In the genomic region with DNA sequence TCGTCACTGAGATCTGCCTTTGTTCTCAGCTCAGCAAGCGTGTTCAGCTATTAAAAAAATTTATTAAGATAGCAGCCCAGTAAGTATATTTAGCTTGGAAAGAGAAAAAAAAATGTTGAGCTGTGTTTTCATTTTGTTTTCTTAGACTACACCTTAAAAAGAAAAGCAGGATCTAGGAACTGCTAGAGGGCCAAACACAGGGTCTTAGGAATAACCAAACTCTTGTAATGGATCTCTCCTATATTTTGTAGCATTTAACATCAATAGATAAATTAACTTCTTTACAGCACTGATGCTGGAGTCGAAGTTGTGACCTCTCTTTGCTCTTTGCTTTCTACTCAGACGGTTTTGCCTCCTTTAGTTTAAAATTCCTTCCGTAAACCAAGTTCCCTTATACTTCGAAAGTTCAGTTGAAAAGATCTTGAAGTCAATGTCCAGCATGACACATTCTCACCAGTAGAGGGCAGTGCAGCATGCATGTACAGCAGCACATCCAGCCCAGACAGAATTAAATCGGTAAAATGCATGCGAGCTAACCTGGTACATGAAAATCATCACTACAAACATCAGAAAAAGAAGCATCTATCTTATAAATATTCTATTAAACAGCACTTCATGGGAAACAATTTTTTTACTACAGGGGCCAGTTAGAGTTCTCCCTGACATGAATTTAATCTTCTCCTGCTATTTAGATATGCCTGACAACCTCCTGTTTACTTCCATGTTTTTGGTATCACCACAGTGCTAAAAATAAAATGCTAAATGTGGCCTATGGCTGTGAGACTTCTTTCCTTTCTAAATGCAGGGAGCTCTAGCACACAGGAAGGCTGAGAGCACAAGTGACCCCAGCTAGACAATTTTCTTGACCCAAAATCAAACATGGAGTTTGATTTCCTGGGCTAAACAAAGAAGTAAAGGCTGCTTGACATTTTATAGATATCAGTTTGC, we compare ENCODE assay signal across 8 cellular contexts. TPM values are rescaled to one million over a fixed set of nuclear protein-coding genes. Genes with fewer than 3 reads are reported as not detected.
DNase-seq lines count a peak whose midpoint lies in the region; ATAC-seq and TF ChIP-seq lines count a peak whose summit lies in the region.

No MANE protein-coding gene starts in this region.

- peaks cover 0 to 4% (median 0%) of the 10 kb centered on the region in 4 donors for H3K4me1 Mint-ChIP-seq in CD4-positive, CD25-positive, alpha-beta regulatory T cell

- H3K27ac Mint-ChIP-seq in CD4-positive, CD25-positive, alpha-beta regulatory T cell = no peak overlapping the region

- intact Hi-C loops in sigmoid colon (cut with DNase I) = loop anchor here (1.0 to 10.0 kb wide), 4 partner anchors 47 to 420 kb away; a partner anchor contains a TSS

- H3K27me3 Mint-ChIP-seq in CD4-positive, CD25-positive, alpha-beta regulatory T cell = peaks cover 11% of the 10 kb centered on the region

- no peaks in the 10 kb centered on the region for H3K36me3 Mint-ChIP-seq in CD4-positive, CD25-positive, alpha-beta regulatory T cell

- TF ChIP-seq EP300 in sigmoid colon (IDR thresholded peaks at IDR 0.05) = no peak

- H3K9me3 ChIP-seq in CD4-positive, CD25-positive, alpha-beta regulatory T cell (ENCODE audit: control insufficient read depth in 2 of 2, low read length in 2 of 2) = no peaks in the 10 kb centered on the region
- H3K9me3 ChIP-seq in sigmoid colon = no peaks in the 10 kb centered on the region

- in situ Hi-C loops in astrocyte of the cerebellum (cut with HindIII; ENCODE audit: low sequenced_read_pairs) = no loop called here

- WGBS in sigmoid colon, 2 donors = 22 to 27% methylated on average over 8 of the region's 8 CpGs

- H3K36me3 ChIP-seq in CD4-positive, CD25-positive, alpha-beta regulatory T cell (ENCODE audit: control insufficient read depth, insufficient read depth, low read length) = no peaks in the 10 kb centered on the region
- no peaks in the 10 kb centered on the region for H3K36me3 ChIP-seq in sigmoid colon

- no peaks in the 10 kb centered on the region for H3K4me1 ChIP-seq in CD4-positive, CD25-positive, alpha-beta regulatory T cell (ENCODE audit: control insufficient read depth, insufficient read depth, low read length, poor library complexity, severe bottlenecking)
- H3K4me1 ChIP-seq in sigmoid colon = peaks cover 0 to 33% (median 25%) of the 10 kb centered on the region in 4 donors

- H3K4me3 Mint-ChIP-seq in CD4-positive, CD25-positive, alpha-beta regulatory T cell = no peak overlapping the region

- peak; percentile 50 to 86 (median 66) for DNase-seq in CD4-positive, CD25-positive, alpha-beta regulatory T cell
- peak; percentile 66 for DNase-seq in NCI-H2029 (lab: John Stamatoyannopoulos, UW)
- DNase-seq in T-helper 9 cell = peak; percentile 68
- peak; percentile 91 for DNase-seq in astrocyte of the cerebellum (ENCODE audit: low read depth)
- DNase-seq in hippocampal formation (lab: John Stamatoyannopoulos, UW) = peak; percentile 65 to 80
- DNase-seq in sigmoid colon = peak; percentile 94

- no peak overlapping the region for H3K4me3 ChIP-seq in CD4-positive, CD25-positive, alpha-beta regulatory T cell (ENCODE audit: low read depth, low read length)
- no peak overlapping the region for H3K4me3 ChIP-seq in astrocyte of the cerebellum (ENCODE audit: low read depth, low read length)
- H3K4me3 ChIP-seq in sigmoid colon = peak overlapping the region in 1 of 4 donors; percentile 4

- ATAC-seq in CD4-positive, CD25-positive, alpha-beta regulatory T cell (ENCODE audit: low read depth in 2 of 2) = peak; percentile 57 to 77
- ATAC-seq in GM21723 (IDR thresholded peaks at IDR 0.05; ENCODE audit: unreplicated experiment) (peak; percentile 62), GM18520 (IDR thresholded peaks at IDR 0.05; ENCODE audit: unreplicated experiment) (no peak)

- H3K27me3 ChIP-seq in CD4-positive, CD25-positive, alpha-beta regulatory T cell (ENCODE audit: control insufficient read depth, insufficient read depth, low read length) = no peaks in the 10 kb centered on the region
- no peaks in the 10 kb centered on the region for H3K27me3 ChIP-seq in sigmoid colon

- H3K9me3 Mint-ChIP-seq in CD4-positive, CD25-positive, alpha-beta regulatory T cell = no peaks in the 10 kb centered on the region

- TF ChIP-seq CTCF in astrocyte of the cerebellum (IDR thresholded peaks at IDR 0.05; ENCODE audit: low read depth, low read length, missing control alignments) (peak; percentile 87), sigmoid colon (IDR thresholded peaks at IDR 0.05) (peak; percentile 89 to 97 (median 92))

- no peak overlapping the region for H3K27ac ChIP-seq in CD4-positive, CD25-positive, alpha-beta regulatory T cell (ENCODE audit: insufficient read depth, low read length, poor library complexity, severe bottlenecking)
- peak overlapping the region; percentile 62 to 83 (median 77) for H3K27ac ChIP-seq in sigmoid colon

- TF ChIP-seq POLR2A in sigmoid colon (IDR thresholded peaks at IDR 0.05) = no peak

RNA-seq across cellular contexts. Expression of a gene that starts 48.2 kb away (rescaled TPM):
- 1.8 TPM for total RNA-seq in CD4-positive, CD25-positive, alpha-beta regulatory T cell
- 1 to 10 TPM; 1.3 to 1.9 (median 1.5) TPM for polyA plus RNA-seq in CD4-positive, CD25-positive, alpha-beta regulatory T cell
- total RNA-seq in sigmoid colon = 100 to 1,000 TPM; 189 to 255 (median 219) TPM
- polyA plus RNA-seq in sigmoid colon = 10 to 100 TPM in 1 of 3 donors, 1 to 10 TPM in 2; 6.2 to 29.6 (median 9.6) TPM

Comparison
In these comparisons a context has a peak if more than half of its experiments do, and no peak if none do; other contexts are left out.
1. RNA of a gene that starts 48.2 kb away (total RNA-seq): 189 to 255 TPM in sigmoid colon; 1.8 TPM in CD4-positive, CD25-positive, alpha-beta regulatory T cell (single experiment); every median in the first group is over 10 times any median in the second.
2. Peak in every context shown above with its lines, with median percentiles within 50 percentile points of each other: DNase-seq.